1 cellular context compared by ENCODE assay signal in the genomic region with DNA sequence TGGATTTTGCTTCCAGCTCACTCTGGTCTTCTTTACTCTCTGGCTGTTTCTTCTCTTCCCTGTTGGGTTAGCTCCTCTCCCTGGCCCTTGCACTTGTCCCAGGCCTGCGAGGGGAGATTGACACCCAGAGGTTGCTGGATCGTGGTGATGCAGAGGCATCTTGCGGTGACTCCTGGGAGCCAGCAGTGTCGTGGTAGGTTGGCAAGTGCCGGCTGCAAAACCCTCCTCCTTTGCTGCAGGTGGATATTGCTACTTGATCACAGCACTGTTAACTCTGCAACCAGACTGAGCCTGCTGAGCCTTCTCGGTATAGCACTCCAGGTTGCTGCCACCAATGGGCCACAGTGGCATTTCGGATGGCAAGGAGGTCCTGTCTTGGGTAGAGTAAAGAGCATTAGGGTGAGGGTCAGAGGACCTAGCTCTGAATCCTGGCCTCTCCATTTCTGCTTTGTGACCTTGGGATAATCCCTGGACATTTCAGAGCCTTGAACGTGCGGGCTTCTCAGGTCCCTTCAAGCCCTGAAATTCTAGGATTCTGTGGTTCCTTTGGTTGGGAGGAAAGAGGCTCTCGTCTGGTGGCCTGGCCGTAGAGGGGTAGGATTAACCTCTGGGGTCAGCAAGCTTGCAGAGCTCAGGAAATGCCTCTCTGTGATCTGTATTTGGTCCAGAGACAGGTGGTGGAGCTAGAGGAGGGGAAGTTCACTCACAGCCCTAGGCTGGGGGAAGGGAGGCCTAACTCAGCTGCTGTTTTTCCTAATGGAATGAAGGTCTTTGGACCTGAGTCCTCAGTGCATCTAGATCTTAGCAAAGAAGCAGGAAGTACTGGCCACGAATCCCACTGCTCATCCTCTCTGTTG.
TF ChIP-seq lines count a peak whose summit lies in the region.

No MANE protein-coding gene starts in this region.

TF ChIP-seq in HepG2, 621 proteins besides CTCF, POLR2A, EP300 and RAD21 (continued from another document and continues in another):
- 0 out of 2 replicates have a peak, but pooled peaks have one; percentile 67 for TF ChIP-seq ZNF230 (CRISPR knock-in tag; IDR thresholded peaks at IDR 0.05)
- TF ChIP-seq, protein P1, sequence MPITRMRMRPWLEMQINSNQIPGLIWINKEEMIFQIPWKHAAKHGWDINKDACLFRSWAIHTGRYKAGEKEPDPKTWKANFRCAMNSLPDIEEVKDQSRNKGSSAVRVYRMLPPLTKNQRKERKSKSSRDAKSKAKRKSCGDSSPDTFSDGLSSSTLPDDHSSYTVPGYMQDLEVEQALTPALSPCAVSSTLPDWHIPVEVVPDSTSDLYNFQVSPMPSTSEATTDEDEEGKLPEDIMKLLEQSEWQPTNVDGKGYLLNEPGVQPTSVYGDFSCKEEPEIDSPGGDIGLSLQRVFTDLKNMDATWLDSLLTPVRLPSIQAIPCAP (CRISPR knock-in tag; IDR thresholded peaks at IDR 0.05; ENCODE audit: low read depth) = no peak
- TF ChIP-seq SNAPC2 (CRISPR knock-in tag; IDR thresholded peaks at IDR 0.05) = 0 out of 2 replicates have a peak, but pooled peaks have one; percentile 68
- no peak for TF ChIP-seq REL (CRISPR knock-in tag; conservative IDR thresholded peaks at IDR 0.05)
- no peak for TF ChIP-seq ZNF335 (CRISPR knock-in tag; IDR thresholded peaks at IDR 0.05)
- no peak for TF ChIP-seq POLR2AphosphoS2 (IDR thresholded peaks at IDR 0.05; ENCODE audit: low read depth, low read length)
- TF ChIP-seq ZNF17 (CRISPR knock-in tag; IDR thresholded peaks at IDR 0.05) = no peak
- TF ChIP-seq, protein P2, sequence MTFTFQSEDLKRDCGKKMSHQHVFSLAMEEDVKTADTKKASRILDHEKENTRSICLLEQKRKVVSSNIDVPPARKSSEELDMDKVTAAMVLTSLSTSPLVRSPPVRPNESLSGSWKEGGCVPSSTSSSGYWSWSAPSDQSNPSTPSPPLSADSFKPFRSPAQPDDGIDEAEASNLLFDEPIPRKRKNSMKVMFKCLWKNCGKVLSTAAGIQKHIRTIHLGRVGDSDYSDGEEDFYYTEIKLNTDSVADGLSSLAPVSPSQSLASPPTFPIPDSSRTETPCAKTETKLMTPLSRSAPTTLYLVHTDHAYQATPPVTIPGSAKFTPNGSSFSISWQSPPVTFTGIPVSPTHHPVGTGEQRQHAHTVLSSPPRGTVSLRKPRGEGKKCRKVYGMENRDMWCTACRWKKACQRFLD (CRISPR knock-in tag; IDR thresholded peaks at IDR 0.05; ENCODE audit: borderline replicate concordance) = no peak
- 0 out of 2 replicates have a peak, but pooled peaks have one; percentile 31 for TF ChIP-seq SIX1 (CRISPR knock-in tag; IDR thresholded peaks at IDR 0.05; ENCODE audit: borderline replicate concordance)
- peak; percentile 50; the same call in 1 of the 2 replicates for TF ChIP-seq KDM5B (CRISPR knock-in tag; IDR thresholded peaks at IDR 0.05; ENCODE audit: borderline replicate concordance)
- TF ChIP-seq, protein P3, sequence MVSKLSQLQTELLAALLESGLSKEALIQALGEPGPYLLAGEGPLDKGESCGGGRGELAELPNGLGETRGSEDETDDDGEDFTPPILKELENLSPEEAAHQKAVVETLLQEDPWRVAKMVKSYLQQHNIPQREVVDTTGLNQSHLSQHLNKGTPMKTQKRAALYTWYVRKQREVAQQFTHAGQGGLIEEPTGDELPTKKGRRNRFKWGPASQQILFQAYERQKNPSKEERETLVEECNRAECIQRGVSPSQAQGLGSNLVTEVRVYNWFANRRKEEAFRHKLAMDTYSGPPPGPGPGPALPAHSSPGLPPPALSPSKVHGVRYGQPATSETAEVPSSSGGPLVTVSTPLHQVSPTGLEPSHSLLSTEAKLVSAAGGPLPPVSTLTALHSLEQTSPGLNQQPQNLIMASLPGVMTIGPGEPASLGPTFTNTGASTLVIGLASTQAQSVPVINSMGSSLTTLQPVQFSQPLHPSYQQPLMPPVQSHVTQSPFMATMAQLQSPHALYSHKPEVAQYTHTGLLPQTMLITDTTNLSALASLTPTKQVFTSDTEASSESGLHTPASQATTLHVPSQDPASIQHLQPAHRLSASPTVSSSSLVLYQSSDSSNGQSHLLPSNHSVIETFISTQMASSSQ (IDR thresholded peaks at IDR 0.05; ENCODE audit: low read depth) = no peak
- TF ChIP-seq, protein P3 (CRISPR knock-in tag; IDR thresholded peaks at IDR 0.05; ENCODE audit: borderline replicate concordance) = no peak
- TF ChIP-seq HMG20A (CRISPR knock-in tag; IDR thresholded peaks at IDR 0.05; ENCODE audit: borderline replicate concordance) = no peak
- TF ChIP-seq, protein P4, sequence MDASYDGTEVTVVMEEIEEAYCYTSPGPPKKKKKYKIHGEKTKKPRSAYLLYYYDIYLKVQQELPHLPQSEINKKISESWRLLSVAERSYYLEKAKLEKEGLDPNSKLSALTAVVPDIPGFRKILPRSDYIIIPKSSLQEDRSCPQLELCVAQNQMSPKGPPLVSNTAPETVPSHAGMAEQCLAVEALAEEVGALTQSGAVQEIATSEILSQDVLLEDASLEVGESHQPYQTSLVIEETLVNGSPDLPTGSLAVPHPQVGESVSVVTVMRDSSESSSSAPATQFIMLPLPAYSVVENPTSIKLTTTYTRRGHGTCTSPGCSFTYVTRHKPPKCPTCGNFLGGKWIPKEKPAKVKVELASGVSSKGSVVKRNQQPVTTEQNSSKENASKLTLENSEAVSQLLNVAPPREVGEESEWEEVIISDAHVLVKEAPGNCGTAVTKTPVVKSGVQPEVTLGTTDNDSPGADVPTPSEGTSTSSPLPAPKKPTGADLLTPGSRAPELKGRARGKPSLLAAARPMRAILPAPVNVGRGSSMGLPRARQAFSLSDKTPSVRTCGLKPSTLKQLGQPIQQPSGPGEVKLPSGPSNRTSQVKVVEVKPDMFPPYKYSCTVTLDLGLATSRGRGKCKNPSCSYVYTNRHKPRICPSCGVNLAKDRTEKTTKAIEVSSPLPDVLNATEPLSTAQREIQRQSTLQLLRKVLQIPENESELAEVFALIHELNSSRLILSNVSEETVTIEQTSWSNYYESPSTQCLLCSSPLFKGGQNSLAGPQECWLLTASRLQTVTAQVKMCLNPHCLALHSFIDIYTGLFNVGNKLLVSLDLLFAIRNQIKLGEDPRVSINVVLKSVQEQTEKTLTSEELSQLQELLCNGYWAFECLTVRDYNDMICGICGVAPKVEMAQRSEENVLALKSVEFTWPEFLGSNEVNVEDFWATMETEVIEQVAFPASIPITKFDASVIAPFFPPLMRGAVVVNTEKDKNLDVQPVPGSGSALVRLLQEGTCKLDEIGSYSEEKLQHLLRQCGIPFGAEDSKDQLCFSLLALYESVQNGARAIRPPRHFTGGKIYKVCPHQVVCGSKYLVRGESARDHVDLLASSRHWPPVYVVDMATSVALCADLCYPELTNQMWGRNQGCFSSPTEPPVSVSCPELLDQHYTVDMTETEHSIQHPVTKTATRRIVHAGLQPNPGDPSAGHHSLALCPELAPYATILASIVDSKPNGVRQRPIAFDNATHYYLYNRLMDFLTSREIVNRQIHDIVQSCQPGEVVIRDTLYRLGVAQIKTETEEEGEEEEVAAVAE (CRISPR knock-in tag; IDR thresholded peaks at IDR 0.05; ENCODE audit: borderline replicate concordance) = peak; percentile 35; the same call in 1 of the 2 replicates
- TF ChIP-seq, protein P5, sequence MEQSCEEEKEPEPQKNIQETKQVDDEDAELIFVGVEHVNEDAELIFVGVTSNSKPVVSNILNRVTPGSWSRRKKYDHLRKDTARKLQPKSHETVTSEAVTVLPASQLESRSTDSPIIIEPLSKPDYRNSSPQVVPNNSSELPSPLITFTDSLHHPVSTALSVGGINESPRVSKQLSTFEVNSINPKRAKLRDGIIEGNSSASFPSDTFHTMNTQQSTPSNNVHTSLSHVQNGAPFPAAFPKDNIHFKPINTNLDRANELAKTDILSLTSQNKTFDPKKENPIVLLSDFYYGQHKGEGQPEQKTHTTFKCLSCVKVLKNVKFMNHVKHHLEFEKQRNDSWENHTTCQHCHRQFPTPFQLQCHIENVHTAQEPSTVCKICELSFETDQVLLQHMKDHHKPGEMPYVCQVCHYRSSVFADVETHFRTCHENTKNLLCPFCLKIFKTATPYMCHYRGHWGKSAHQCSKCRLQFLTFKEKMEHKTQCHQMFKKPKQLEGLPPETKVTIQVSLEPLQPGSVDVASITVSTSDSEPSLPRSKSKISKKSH (CRISPR knock-in tag; IDR thresholded peaks at IDR 0.05; ENCODE audit: borderline replicate concordance) = no peak
- TF ChIP-seq, protein P6, sequence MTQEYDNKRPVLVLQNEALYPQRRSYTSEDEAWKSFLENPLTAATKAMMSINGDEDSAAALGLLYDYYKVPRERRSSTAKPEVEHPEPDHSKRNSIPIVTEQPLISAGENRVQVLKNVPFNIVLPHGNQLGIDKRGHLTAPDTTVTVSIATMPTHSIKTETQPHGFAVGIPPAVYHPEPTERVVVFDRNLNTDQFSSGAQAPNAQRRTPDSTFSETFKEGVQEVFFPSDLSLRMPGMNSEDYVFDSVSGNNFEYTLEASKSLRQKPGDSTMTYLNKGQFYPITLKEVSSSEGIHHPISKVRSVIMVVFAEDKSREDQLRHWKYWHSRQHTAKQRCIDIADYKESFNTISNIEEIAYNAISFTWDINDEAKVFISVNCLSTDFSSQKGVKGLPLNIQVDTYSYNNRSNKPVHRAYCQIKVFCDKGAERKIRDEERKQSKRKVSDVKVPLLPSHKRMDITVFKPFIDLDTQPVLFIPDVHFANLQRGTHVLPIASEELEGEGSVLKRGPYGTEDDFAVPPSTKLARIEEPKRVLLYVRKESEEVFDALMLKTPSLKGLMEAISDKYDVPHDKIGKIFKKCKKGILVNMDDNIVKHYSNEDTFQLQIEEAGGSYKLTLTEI (CRISPR knock-in tag; conservative IDR thresholded peaks at IDR 0.05) = no peak
- TF ChIP-seq, protein P7, sequence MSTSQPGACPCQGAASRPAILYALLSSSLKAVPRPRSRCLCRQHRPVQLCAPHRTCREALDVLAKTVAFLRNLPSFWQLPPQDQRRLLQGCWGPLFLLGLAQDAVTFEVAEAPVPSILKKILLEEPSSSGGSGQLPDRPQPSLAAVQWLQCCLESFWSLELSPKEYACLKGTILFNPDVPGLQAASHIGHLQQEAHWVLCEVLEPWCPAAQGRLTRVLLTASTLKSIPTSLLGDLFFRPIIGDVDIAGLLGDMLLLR (CRISPR knock-in tag; IDR thresholded peaks at IDR 0.05) = no peak
- no peak for TF ChIP-seq ZNF629 (CRISPR knock-in tag; conservative IDR thresholded peaks at IDR 0.05)
- no peak for TF ChIP-seq SYNCRIP (IDR thresholded peaks at IDR 0.05; ENCODE audit: insufficient read depth, low read depth, low read length)
- no peak for TF ChIP-seq ZNF510 (CRISPR knock-in tag; IDR thresholded peaks at IDR 0.05; ENCODE audit: low read depth)
- TF ChIP-seq ZNF782 (CRISPR knock-in tag; IDR thresholded peaks at IDR 0.05; ENCODE audit: borderline replicate concordance) = 0 out of 2 replicates have a peak, but pooled peaks have one; percentile 14
- no peak for TF ChIP-seq ZNF563 (CRISPR knock-in tag; IDR thresholded peaks at IDR 0.05)
- no peak for TF ChIP-seq ZNF737 (CRISPR knock-in tag; IDR thresholded peaks at IDR 0.05; ENCODE audit: borderline replicate concordance)
- TF ChIP-seq SIX4 (CRISPR knock-in tag; IDR thresholded peaks at IDR 0.05) = no peak
- no peak for TF ChIP-seq ZNF543 (CRISPR knock-in tag; IDR thresholded peaks at IDR 0.05)
- TF ChIP-seq, protein P8, sequence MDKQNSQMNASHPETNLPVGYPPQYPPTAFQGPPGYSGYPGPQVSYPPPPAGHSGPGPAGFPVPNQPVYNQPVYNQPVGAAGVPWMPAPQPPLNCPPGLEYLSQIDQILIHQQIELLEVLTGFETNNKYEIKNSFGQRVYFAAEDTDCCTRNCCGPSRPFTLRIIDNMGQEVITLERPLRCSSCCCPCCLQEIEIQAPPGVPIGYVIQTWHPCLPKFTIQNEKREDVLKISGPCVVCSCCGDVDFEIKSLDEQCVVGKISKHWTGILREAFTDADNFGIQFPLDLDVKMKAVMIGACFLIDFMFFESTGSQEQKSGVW (CRISPR knock-in tag; IDR thresholded peaks at IDR 0.05; ENCODE audit: borderline replicate concordance) = no peak
- TF ChIP-seq FOXC1 (CRISPR knock-in tag; IDR thresholded peaks at IDR 0.05; ENCODE audit: borderline replicate concordance) = no peak; the same call in 1 of the 2 replicates
- TF ChIP-seq ZNF530 (CRISPR knock-in tag; IDR thresholded peaks at IDR 0.05; ENCODE audit: low read depth) = no peak
- peak; percentile 53; the same call in 1 of the 2 replicates for TF ChIP-seq IRF2 (CRISPR knock-in tag; IDR thresholded peaks at IDR 0.05)
- TF ChIP-seq ATRX (CRISPR knock-in tag; IDR thresholded peaks at IDR 0.05; ENCODE audit: borderline replicate concordance) = no peak
- TF ChIP-seq RARA (CRISPR knock-in tag; IDR thresholded peaks at IDR 0.05) = peak; percentile 58
- TF ChIP-seq HIVEP1 (CRISPR knock-in tag; IDR thresholded peaks at IDR 0.05) = no peak
- TF ChIP-seq SAP130 (CRISPR knock-in tag; IDR thresholded peaks at IDR 0.05; ENCODE audit: low read depth) = peak; percentile 69; the same call in 1 of the 2 replicates
- no peak for TF ChIP-seq ZNF766 (CRISPR knock-in tag; IDR thresholded peaks at IDR 0.05; ENCODE audit: borderline replicate concordance)
- TF ChIP-seq SOX6 (IDR thresholded peaks at IDR 0.05) = no peak
- peak; percentile 67; the same call in 1 of the 2 replicates for TF ChIP-seq SOX6 (CRISPR knock-in tag; IDR thresholded peaks at IDR 0.05)
- peak; percentile 72; the same call in 1 of the 2 replicates for TF ChIP-seq ZNF598 (CRISPR knock-in tag; IDR thresholded peaks at IDR 0.05; ENCODE audit: borderline replicate concordance)
- no peak for TF ChIP-seq ZNF670 (CRISPR knock-in tag; IDR thresholded peaks at IDR 0.05; ENCODE audit: borderline replicate concordance)
- peak; percentile 41; the same call in 1 of the 2 replicates for TF ChIP-seq ERF (CRISPR knock-in tag; IDR thresholded peaks at IDR 0.05)
- TF ChIP-seq, protein P9, sequence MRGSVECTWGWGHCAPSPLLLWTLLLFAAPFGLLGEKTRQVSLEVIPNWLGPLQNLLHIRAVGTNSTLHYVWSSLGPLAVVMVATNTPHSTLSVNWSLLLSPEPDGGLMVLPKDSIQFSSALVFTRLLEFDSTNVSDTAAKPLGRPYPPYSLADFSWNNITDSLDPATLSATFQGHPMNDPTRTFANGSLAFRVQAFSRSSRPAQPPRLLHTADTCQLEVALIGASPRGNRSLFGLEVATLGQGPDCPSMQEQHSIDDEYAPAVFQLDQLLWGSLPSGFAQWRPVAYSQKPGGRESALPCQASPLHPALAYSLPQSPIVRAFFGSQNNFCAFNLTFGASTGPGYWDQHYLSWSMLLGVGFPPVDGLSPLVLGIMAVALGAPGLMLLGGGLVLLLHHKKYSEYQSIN (CRISPR knock-in tag; IDR thresholded peaks at IDR 0.05; ENCODE audit: borderline replicate concordance) = no peak
- TF ChIP-seq ZSCAN25 (CRISPR knock-in tag; IDR thresholded peaks at IDR 0.05) = no peak
- no peak for TF ChIP-seq REXO4 (CRISPR knock-in tag; IDR thresholded peaks at IDR 0.05; ENCODE audit: borderline replicate concordance)
- no peak for TF ChIP-seq XRCC5 (optimal IDR thresholded peaks at IDR 0.05; ENCODE audit: low read length)
- TF ChIP-seq ZNF547 (CRISPR knock-in tag; IDR thresholded peaks at IDR 0.05) = peak; percentile 65
- TF ChIP-seq BRCA1 (CRISPR knock-in tag; IDR thresholded peaks at IDR 0.05) = no peak
- no peak; the same call in 1 of the 2 replicates for TF ChIP-seq ZNF143 (CRISPR knock-in tag; IDR thresholded peaks at IDR 0.05)
